ENCODE assay signal across 16 cellular contexts in the genomic region with DNA sequence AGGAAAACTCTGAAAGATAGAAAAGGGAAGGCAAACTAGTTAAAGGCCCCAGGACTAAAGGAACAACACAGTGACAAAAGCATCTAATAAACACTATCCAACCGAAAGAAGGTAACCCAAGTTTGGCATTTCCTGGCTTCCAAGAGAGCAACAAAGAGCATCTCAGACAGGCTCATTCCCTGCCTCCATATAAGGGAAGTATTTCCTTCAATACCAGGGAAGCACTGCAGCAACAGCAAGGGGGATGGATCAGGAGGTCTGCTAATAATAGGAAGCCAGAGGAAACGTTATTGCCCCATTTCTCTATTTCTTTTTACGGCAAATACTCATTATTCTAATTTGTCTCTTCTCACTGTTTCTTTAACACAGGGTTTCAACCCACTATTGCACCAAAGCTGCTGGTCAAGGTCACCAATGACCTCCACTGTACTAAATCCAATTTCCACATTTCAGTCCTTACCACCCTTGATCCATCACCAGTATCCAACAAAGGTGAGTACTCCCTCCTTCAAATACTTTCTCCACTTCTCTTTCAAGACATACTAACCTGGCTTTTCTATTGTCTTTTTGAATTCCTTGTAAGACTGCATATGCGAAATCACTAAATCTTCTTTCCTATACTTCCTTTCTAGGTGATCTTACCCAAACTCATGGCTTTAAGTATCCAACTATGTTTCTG.
DNase-seq lines count a peak whose midpoint lies in the region; ATAC-seq, FAIRE-seq and TF ChIP-seq lines count a peak whose summit lies in the region.
"Had no signal": no experiment of that assay in that cellular context is flagged by ENCODE, and none has a peak within 500 bp of the region (broad histone marks: within the 10 kb centered on the region; RNA-seq: fewer than 3 reads in every experiment).

No MANE protein-coding gene starts in this region.

- H3K4me2 ChIP-seq in A549 (no peak overlapping the region), GM23338 (peak overlapping the region; percentile 3), HepG2 (ENCODE audit: low read depth, low read length) (no peak overlapping the region)

- H3K36me3 Mint-ChIP-seq in GM23338 (ENCODE audit: low read depth), result no peaks in the 10 kb centered on the region; the same call in 2 of the 3 replicates
- peaks cover 10% of the 10 kb centered on the region for H3K36me3 Mint-ChIP-seq in brain
- H3K36me3 Mint-ChIP-seq: stimulated activated memory B cell treated with anti-CD40 and anti-IgM and Interleukin-4, amounts not matched to agents 10 μg/mL and 1 μg/mL and 100 μg/mL, for 72 hours had no signal

- H3K4me1 Mint-ChIP-seq in GM23338 (peaks cover 76% of the 10 kb centered on the region), brain (peaks cover 79% of the 10 kb centered on the region)

- CTCF ChIA-PET in A549 (lab: Yijun Ruan, JAX) (interaction anchor here (0.8 to 4.3 kb wide), 8 partner anchors 10 to 86 kb away, joined by 3 to 22 read pairs (median 4); a partner anchor contains a TSS), HepG2 (lab: Yijun Ruan, JAX; ENCODE audit: low intra/inter-chr PET ratio, low total read pairs) (no interaction called here)

- no peaks in the 10 kb centered on the region for H3K27me3 ChIP-seq in GM23338 (ENCODE audit: insufficient read depth)
- no peaks in the 10 kb centered on the region for H3K27me3 ChIP-seq in HepG2 (ENCODE audit: control insufficient read depth in 1 of 2, insufficient read depth in 2 of 2, low read length in 2 of 2)

- H3K4me3 Mint-ChIP-seq in GM23338 (peak overlapping the region; percentile 38), brain (no peak overlapping the region)
- H3K4me3 Mint-ChIP-seq: activated naive CD4-positive, alpha-beta T cell treated with anti-CD3 and anti-CD28 coated beads, Interleukin-2, amount 10 ng/mL, durations not matched to agents 7 days and 5 days; stimulated activated memory B cell treated with anti-CD40 and anti-IgM and Interleukin-4, amounts not matched to agents 10 μg/mL and 1 μg/mL and 100 μg/mL, for 72 hours had no signal

- H3K27me3 Mint-ChIP-seq in GM23338 (ENCODE audit: insufficient read depth, low read depth, poor library complexity) (peaks cover 16% of the 10 kb centered on the region), brain (no peaks in the 10 kb centered on the region)
- H3K27me3 Mint-ChIP-seq: activated naive CD4-positive, alpha-beta T cell treated with anti-CD3 and anti-CD28 coated beads, Interleukin-2, amount 10 ng/mL, durations not matched to agents 7 days and 5 days; stimulated activated memory B cell treated with anti-CD40 and anti-IgM and Interleukin-4, amounts not matched to agents 10 μg/mL and 1 μg/mL and 100 μg/mL, for 72 hours had no signal

- H3K4me3 ChIP-seq in A549 (no peak overlapping the region), GM23338 (peak overlapping the region; percentile 32), HepG2 (replicated peaks in 1 of 3; ENCODE audit: insufficient read depth in 1 of 3, low read depth in 2 of 3, low read length in 3 of 3) (no peak overlapping the region)
- H3K4me3 ChIP-seq: lung had no signal

- H2AFZ ChIP-seq in GM23338, result no peak overlapping the region
- no peak overlapping the region for H2AFZ ChIP-seq in HepG2 (ENCODE audit: low read length)
- H2AFZ ChIP-seq: parathyroid adenoma had no signal

- H3K9me3 ChIP-seq in A549 (no peaks in the 10 kb centered on the region), HepG2 (ENCODE audit: low read length) (no peaks in the 10 kb centered on the region)

- FAIRE-seq in A549 (lab: Jason Lieb, UNC) (peak; percentile 96), HepG2 (lab: Jason Lieb, UNC) (no peak)

- H3K4me1 ChIP-seq in A549, result peaks cover 58% of the 10 kb centered on the region
- H3K4me1 ChIP-seq in GM23338 (ENCODE audit: insufficient read depth), result peaks cover 69% of the 10 kb centered on the region
- peaks cover 63% of the 10 kb centered on the region for H3K4me1 ChIP-seq in HepG2 (ENCODE audit: insufficient read depth, low read length)

- BruUV-seq in HepG2 (replicated peaks; lab: Mats Ljungman, UMichigan), result no TSS peak

- no peak for TF ChIP-seq POLR2A in A549 (IDR thresholded peaks at IDR 0.05; ENCODE audit: low read length)
- no peak for TF ChIP-seq POLR2A in HepG2 (IDR thresholded peaks at IDR 0.05; ENCODE audit: insufficient read depth in 1 of 2, low read depth in 2 of 2, low read length in 2 of 2)

- no peaks in the 10 kb centered on the region for H3F3A ChIP-seq in GM23338 (replicated peaks; ENCODE audit: low read depth)

- TF ChIP-seq CTCF in A549 (IDR thresholded peaks at IDR 0.05) (no peak), GM23338 (conservative IDR thresholded peaks at IDR 0.05; ENCODE audit: low read depth in 2 of 2) (no peak), brain (conservative IDR thresholded peaks at IDR 0.05) (no peak), HepG2 (CRISPR knock-in tag; IDR thresholded peaks at IDR 0.05) (no peak)

- peak overlapping the region in 1 of 2 experiments; percentile 14; a peak in 1 of 6 replicates for H3K27ac ChIP-seq in A549
- H3K27ac ChIP-seq in GM23338 (ENCODE audit: low read depth), result peak overlapping the region; percentile 96
- H3K27ac ChIP-seq in HepG2 (ENCODE audit: extremely low read length, insufficient read depth, low read length), result no peak overlapping the region

- intact Hi-C loops in HepG2 (cut with micrococcal nuclease; ENCODE audit: unreplicated experiment), result no loop called here

- no peaks in the 10 kb centered on the region for H3K36me3 ChIP-seq in GM23338 (ENCODE audit: insufficient read depth)
- peaks cover 1 to 3% of the 10 kb centered on the region in 2 experiments; a peak in 1 of 5 replicates for H3K36me3 ChIP-seq in HepG2 (replicated peaks in 1 of 2; ENCODE audit: control insufficient read depth in 1 of 2, insufficient read depth in 2 of 2, low read length in 2 of 2)

- peaks cover 15% of the 10 kb centered on the region for H4K20me1 ChIP-seq in GM23338 (replicated peaks; ENCODE audit: insufficient read depth)
- H4K20me1 ChIP-seq in HepG2 (ENCODE audit: insufficient read depth, low read length), result peaks cover 76% of the 10 kb centered on the region

- H3K9me3 Mint-ChIP-seq in GM23338 (no peaks in the 10 kb centered on the region), brain (no peaks in the 10 kb centered on the region)
- H3K9me3 Mint-ChIP-seq: activated naive CD4-positive, alpha-beta T cell treated with anti-CD3 and anti-CD28 coated beads, Interleukin-2, amount 10 ng/mL, durations not matched to agents 7 days and 5 days; stimulated activated memory B cell treated with anti-CD40 and anti-IgM and Interleukin-4, amounts not matched to agents 10 μg/mL and 1 μg/mL and 100 μg/mL, for 72 hours had no signal

- no peak; a peak in 1 of 6 replicates for ATAC-seq in A549
- ATAC-seq in GM23338, result peak; percentile 78
- ATAC-seq in HepG2, result no peak
- ATAC-seq in GM21360 (IDR thresholded peaks at IDR 0.05; ENCODE audit: unreplicated experiment), result no peak
- no peak for ATAC-seq in GM21390 (IDR thresholded peaks at IDR 0.05; ENCODE audit: unreplicated experiment)
- ATAC-seq: stimulated activated memory B cell treated with anti-CD40 and anti-IgM and Interleukin-4, amounts not matched to agents 10 μg/mL and 1 μg/mL and 100 μg/mL, for 72 hours had no signal

- WGBS in A549 (ENCODE audit: missing lambda C conversion rate), result 82% methylated on average over 4 of the region's 4 CpGs
- 93% methylated on average over 4 of the region's 4 CpGs for WGBS in HepG2 (ENCODE audit: low lambda C conversion rate)

- TF ChIP-seq EP300 in A549 (IDR thresholded peaks at IDR 0.05) (no peak), HepG2 (IDR thresholded peaks at IDR 0.05; ENCODE audit: low read depth in 2 of 2, low read length in 2 of 2) (no peak), HepG2 (CRISPR knock-in tag; IDR thresholded peaks at IDR 0.05; ENCODE audit: borderline replicate concordance) (no peak)

- no peak overlapping the region for H3K9ac ChIP-seq in HepG2 (ENCODE audit: insufficient read depth, low read depth, low read length)
- H3K9ac ChIP-seq: parathyroid adenoma had no signal

- DNase-seq in A549 (ENCODE audit: low read depth in 1 of 2, low spot score in 1 of 2) (no peak), GM23338 (ENCODE audit: low spot score) (peak; percentile 79), HepG2 (ENCODE audit: low spot score) (no peak), GDM1 (lab: John Stamatoyannopoulos, UW) (no peak)
- DNase-seq in activated CD4-positive, CD25-positive, alpha-beta regulatory T cell treated with anti-CD3 and anti-CD28 coated beads, Interleukin-2, amount 50 U/mL, for 72 hours, result no peak
- DNase-seq: activated naive CD4-positive, alpha-beta T cell treated with anti-CD3 and anti-CD28 coated beads, Interleukin-2, amount 10 ng/mL, durations not matched to agents 7 days and 5 days; NCI-H1436 treated with DMSO at 0.1 percent for 48 hours; NCI-H82; SIG-M5; stimulated activated CD4-positive, alpha-beta T cell treated with anti-CD3 and anti-CD28 coated beads, Interleukin-1b, Interleukin-23, amount 100 ng/mL, for 48 hours had no signal

- no peak for TF ChIP-seq RAD21 in A549 (conservative IDR thresholded peaks at IDR 0.05 in 1 of 2, IDR thresholded peaks at IDR 0.05 in 1 of 2)
- no peak for TF ChIP-seq RAD21 in HepG2 (CRISPR knock-in tag; IDR thresholded peaks at IDR 0.05)

- H3K79me2 ChIP-seq in GM23338 (replicated peaks; ENCODE audit: insufficient read depth) (peaks cover 100% of the 10 kb centered on the region), HepG2 (ENCODE audit: insufficient read depth, low read length) (peaks cover 96% of the 10 kb centered on the region)

- POLR2A ChIA-PET in A549 (lab: Yijun Ruan, JAX), result no interaction called here
- POLR2A ChIA-PET in HepG2 (lab: Yijun Ruan, JAX), result interaction anchor here (0.6 kb wide), 1 partner anchor 170 kb away, joined by 3 read pairs; no protein-coding TSS in a partner anchor

- H3K27ac Mint-ChIP-seq in GM23338 (peak overlapping the region; percentile 93), brain (peak overlapping the region in 4 of 5 experiments; percentile 3 to 53 (median 28))
- H3K27ac Mint-ChIP-seq: activated naive CD4-positive, alpha-beta T cell treated with anti-CD3 and anti-CD28 coated beads, Interleukin-2, amount 10 ng/mL, durations not matched to agents 7 days and 5 days; stimulated activated memory B cell treated with anti-CD40 and anti-IgM and Interleukin-4, amounts not matched to agents 10 μg/mL and 1 μg/mL and 100 μg/mL, for 72 hours had no signal

- H3K9me2 ChIP-seq in GM23338 (ENCODE audit: insufficient read depth), result no peaks in the 10 kb centered on the region

- in situ Hi-C loops in HepG2 (cut with HindIII; ENCODE audit: extremely low pct_ligation_motif_present, low pct_unique_long_range_greater_than_20kb), result no loop called here

TF ChIP-seq in A549, 52 proteins besides CTCF, POLR2A, EP300 and RAD21 (continues in another document):
- no peak for TF ChIP-seq MYC (IDR thresholded peaks at IDR 0.05; ENCODE audit: borderline replicate concordance, low read length)

TF ChIP-seq in HepG2, 621 proteins besides CTCF, POLR2A, EP300 and RAD21 (continues in another document):
- TF ChIP-seq, protein P1, sequence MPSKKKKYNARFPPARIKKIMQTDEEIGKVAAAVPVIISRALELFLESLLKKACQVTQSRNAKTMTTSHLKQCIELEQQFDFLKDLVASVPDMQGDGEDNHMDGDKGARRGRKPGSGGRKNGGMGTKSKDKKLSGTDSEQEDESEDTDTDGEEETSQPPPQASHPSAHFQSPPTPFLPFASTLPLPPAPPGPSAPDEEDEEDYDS (CRISPR knock-in tag; IDR thresholded peaks at IDR 0.05), result no peak
- TF ChIP-seq HDAC2 (CRISPR knock-in tag; IDR thresholded peaks at IDR 0.05), result no peak
